ENCODE assay signal across 27 cellular contexts in genomic region chr18:75035944-75036343, GRCh38.
"Had no signal": no experiment of that assay in that cellular context is flagged by ENCODE, and none has a peak within 500 bp of the region (broad histone marks: within the 10 kb centered on the region; RNA-seq: fewer than 3 reads in every experiment).

No MANE protein-coding gene starts in this region.

- H3K27me3 Mint-ChIP-seq: activated CD4-positive, alpha-beta T cell treated with anti-CD3 and anti-CD28 coated beads, Interleukin-2, amount 10 ng/mL, durations not matched to agents 7 days and 5 days; activated CD8-positive, alpha-beta memory T cell treated with anti-CD3 and anti-CD28 coated beads, Interleukin-2, amount 10 ng/mL, durations not matched to agents 7 days and 5 days; activated naive CD8-positive, alpha-beta T cell treated with anti-CD3 and anti-CD28 coated beads, Interleukin-2, amount 50 U/mL, for 24 hours; central memory CD8-positive, alpha-beta T cell; naive thymus-derived CD4-positive, alpha-beta T cell; progenitor cell of endocrine pancreas; stimulated activated naive B cell treated with anti-CD40 and anti-IgM and Interleukin-4, amounts not matched to agents 10 μg/mL and 1 μg/mL and 100 μg/mL, for 72 hours had no signal

- DNase-seq: activated CD4-positive, alpha-beta T cell treated with anti-CD3 and anti-CD28 coated beads, Interleukin-2, amount 10 ng/mL, durations not matched to agents 7 days and 5 days; activated CD8-positive, alpha-beta memory T cell treated with anti-CD3 and anti-CD28 coated beads, Interleukin-2, amount 10 ng/mL, durations not matched to agents 7 days and 5 days; activated CD8-positive, alpha-beta T cell treated with anti-CD3 and anti-CD28 coated beads, Interleukin-2, amount 10 ng/mL, durations not matched to agents 7 days and 5 days; activated effector memory CD4-positive, alpha-beta T cell treated with anti-CD3 and anti-CD28 coated beads, Interleukin-2, amount 50 U/mL, for 16 hours; activated naive CD4-positive, alpha-beta T cell treated with anti-CD3 and anti-CD28 coated beads, Interleukin-2, amount 50 U/mL, for 16 hours; activated naive CD8-positive, alpha-beta T cell treated with anti-CD3 and anti-CD28 coated beads, Interleukin-2, amount 50 U/mL, for 24 hours; amygdala; dermis blood vessel endothelial cell; effector CD4-positive, alpha-beta T cell; foreskin keratinocyte; heart left ventricle; immature natural killer cell; kidney; left colon; mammary epithelial cell; midbrain; naive thymus-derived CD4-positive, alpha-beta T cell; ovary; retina; small intestine; stimulated activated CD4-positive, alpha-beta T cell treated with anti-CD3 and anti-CD28 coated beads, Interleukin-4, amount 100 ng/mL, for 4 hours; stimulated activated CD8-positive, alpha-beta memory T cell treated with anti-CD3 and anti-CD28 coated beads, Interleukin-4, amount 100 ng/mL, for 48 hours; stimulated activated naive B cell treated with anti-CD40 and anti-IgM and Interleukin-4, amounts not matched to agents 10 μg/mL and 1 μg/mL and 100 μg/mL, for 72 hours had no signal

- H3K27ac Mint-ChIP-seq: activated CD4-positive, alpha-beta T cell treated with anti-CD3 and anti-CD28 coated beads, Interleukin-2, amount 10 ng/mL, durations not matched to agents 7 days and 5 days; activated CD8-positive, alpha-beta memory T cell treated with anti-CD3 and anti-CD28 coated beads, Interleukin-2, amount 10 ng/mL, durations not matched to agents 7 days and 5 days; activated CD8-positive, alpha-beta T cell treated with anti-CD3 and anti-CD28 coated beads, Interleukin-2, amount 10 ng/mL, durations not matched to agents 7 days and 5 days; activated naive CD8-positive, alpha-beta T cell treated with anti-CD3 and anti-CD28 coated beads, Interleukin-2, amount 50 U/mL, for 24 hours; progenitor cell of endocrine pancreas; stimulated activated naive B cell treated with anti-CD40 and anti-IgM and Interleukin-4, amounts not matched to agents 10 μg/mL and 1 μg/mL and 100 μg/mL, for 72 hours; T-helper 2 cell treated with Interferon-gamma antibody and Interleukin-4, amounts not matched to agents 5 μg/mL and 100 μg/mL, for 36 hours had no signal

- H3K9me3 Mint-ChIP-seq: activated naive CD8-positive, alpha-beta T cell treated with anti-CD3 and anti-CD28 coated beads, Interleukin-2, amount 50 U/mL, for 24 hours; central memory CD8-positive, alpha-beta T cell; immature natural killer cell; naive thymus-derived CD4-positive, alpha-beta T cell; T-helper 2 cell treated with Interferon-gamma antibody and Interleukin-4, amounts not matched to agents 5 μg/mL and 100 μg/mL, for 36 hours had no signal

- H3K4me3 Mint-ChIP-seq: activated CD4-positive, alpha-beta T cell treated with anti-CD3 and anti-CD28 coated beads, Interleukin-2, amount 10 ng/mL, durations not matched to agents 7 days and 5 days; activated CD8-positive, alpha-beta memory T cell treated with anti-CD3 and anti-CD28 coated beads, Interleukin-2, amount 10 ng/mL, durations not matched to agents 7 days and 5 days; activated CD8-positive, alpha-beta T cell treated with anti-CD3 and anti-CD28 coated beads, Interleukin-2, amount 10 ng/mL, durations not matched to agents 7 days and 5 days; activated naive CD8-positive, alpha-beta T cell treated with anti-CD3 and anti-CD28 coated beads, Interleukin-2, amount 50 U/mL, for 24 hours; central memory CD8-positive, alpha-beta T cell; immature natural killer cell; naive thymus-derived CD4-positive, alpha-beta T cell; stimulated activated naive B cell treated with anti-CD40 and anti-IgM and Interleukin-4, amounts not matched to agents 10 μg/mL and 1 μg/mL and 100 μg/mL, for 72 hours; T-helper 2 cell treated with Interferon-gamma antibody and Interleukin-4, amounts not matched to agents 5 μg/mL and 100 μg/mL, for 36 hours had no signal

- H3K4me1 Mint-ChIP-seq: activated CD4-positive, alpha-beta T cell treated with anti-CD3 and anti-CD28 coated beads, Interleukin-2, amount 10 ng/mL, durations not matched to agents 7 days and 5 days; activated naive CD8-positive, alpha-beta T cell treated with anti-CD3 and anti-CD28 coated beads, Interleukin-2, amount 50 U/mL, for 24 hours; stimulated activated naive B cell treated with anti-CD40 and anti-IgM and Interleukin-4, amounts not matched to agents 10 μg/mL and 1 μg/mL and 100 μg/mL, for 72 hours had no signal

- FAIRE-seq: kidney, small intestine had no signal

- H3K36me3 Mint-ChIP-seq: activated CD8-positive, alpha-beta memory T cell treated with anti-CD3 and anti-CD28 coated beads, Interleukin-2, amount 10 ng/mL, durations not matched to agents 7 days and 5 days had no signal

- ATAC-seq: activated CD8-positive, alpha-beta memory T cell treated with anti-CD3 and anti-CD28 coated beads, Interleukin-2, amount 10 ng/mL, durations not matched to agents 7 days and 5 days; activated CD8-positive, alpha-beta T cell treated with anti-CD3 and anti-CD28 coated beads, Interleukin-2, amount 10 ng/mL, durations not matched to agents 7 days and 5 days; activated naive CD8-positive, alpha-beta T cell treated with anti-CD3 and anti-CD28 coated beads, Interleukin-2, amount 50 U/mL, for 24 hours; foreskin keratinocyte; heart left ventricle; left colon; naive thymus-derived CD4-positive, alpha-beta T cell; sciatic nerve; stimulated activated naive B cell treated with anti-CD40 and anti-IgM and Interleukin-4, amounts not matched to agents 10 μg/mL and 1 μg/mL and 100 μg/mL, for 72 hours had no signal
